9 cellular contexts compared by ENCODE assay signal in genomic region chr4:30717208-30718020, GRCh38. TPM values are rescaled to one million over a fixed set of nuclear protein-coding genes. Genes with fewer than 3 reads are reported as not detected.
A peak's percentile ranks its signal among the peaks of the same experiment; 100 is the strongest.
DNase-seq lines count a peak whose midpoint lies in the region; ATAC-seq and TF ChIP-seq lines count a peak whose summit lies in the region.
"Had no signal": no experiment of that assay in that cellular context is flagged by ENCODE, and none has a peak within 500 bp of the region (broad histone marks: within the 10 kb centered on the region; RNA-seq: fewer than 3 reads in every experiment).

No MANE protein-coding gene starts in this region.

- H3K27me3 Mint-ChIP-seq in activated CD4-positive, alpha-beta memory T cell treated with anti-CD3 and anti-CD28 coated beads for 36 hours, result peaks cover 44% of the 10 kb centered on the region
- peaks cover 17 to 25% of the 10 kb centered on the region in 2 donors for H3K27me3 Mint-ChIP-seq in natural killer cell treated with Interleukin-12 subunit alpha and Interleukin-12 subunit beta and Interleukin-15 and Interleukin-18, amount 100 ng/mL, for 72 hours

- H3K4me1 Mint-ChIP-seq in activated CD4-positive, alpha-beta memory T cell treated with anti-CD3 and anti-CD28 coated beads for 36 hours (ENCODE audit: low read depth), result peaks cover 27% of the 10 kb centered on the region
- H3K4me1 Mint-ChIP-seq in natural killer cell treated with Interleukin-12 subunit alpha and Interleukin-12 subunit beta and Interleukin-15 and Interleukin-18, amount 100 ng/mL, for 72 hours (ENCODE audit: low read depth in 2 of 2), result peaks cover 13 to 30% of the 10 kb centered on the region in 2 donors

- POLR2A ChIA-PET in activated CD4-positive, alpha-beta memory T cell treated with anti-CD3 and anti-CD28 coated beads for 36 hours (lab: Charles Lee), result no interaction called here

- H3K4me1 ChIP-seq in foreskin keratinocyte, result no peaks in the 10 kb centered on the region

- intact Hi-C loops in activated CD4-positive, alpha-beta memory T cell treated with anti-CD3 and anti-CD28 coated beads for 36 hours (cut with micrococcal nuclease), result no loop called here

- DNase-seq in SKM-1 treated with dmso at 0.1 percent for 144 hours (lab: John Stamatoyannopoulos, UW; ENCODE audit: unreplicated experiment) (peak; percentile 37), SKM-1 (lab: John Stamatoyannopoulos, UW; ENCODE audit: unreplicated experiment) (no peak), foreskin keratinocyte (peak in 1 of 2 donors; percentile 77)
- peak; percentile 42 for DNase-seq in Jurkat, Clone E6-1 (ENCODE audit: low read depth, low spot score)
- peak; percentile 39 for DNase-seq in activated CD4-positive, alpha-beta memory T cell treated with anti-CD3 and anti-CD28 coated beads for 36 hours
- DNase-seq in natural killer cell treated with Interleukin-12 subunit alpha and Interleukin-12 subunit beta and Interleukin-15 and Interleukin-18, amount 100 ng/mL, for 72 hours (ENCODE audit: low spot score), result no peak

- peak; percentile 55 for ATAC-seq in foreskin keratinocyte
- peak; percentile 49 to 73 for ATAC-seq in natural killer cell treated with Interleukin-12 subunit alpha and Interleukin-12 subunit beta and Interleukin-15 and Interleukin-18, amount 100 ng/mL, for 72 hours
- ATAC-seq in GM21723 (IDR thresholded peaks at IDR 0.05; ENCODE audit: unreplicated experiment), result no peak
- ATAC-seq in HG03196 (IDR thresholded peaks at IDR 0.05; ENCODE audit: unreplicated experiment), result no peak

- H3K27me3 ChIP-seq in foreskin keratinocyte, result no peaks in the 10 kb centered on the region

- no peak overlapping the region for H3K27ac ChIP-seq in foreskin keratinocyte

- peaks cover 6% of the 10 kb centered on the region for H3K36me3 Mint-ChIP-seq in activated CD4-positive, alpha-beta memory T cell treated with anti-CD3 and anti-CD28 coated beads for 36 hours
- peaks cover 15% of the 10 kb centered on the region for H3K36me3 Mint-ChIP-seq in natural killer cell treated with Interleukin-12 subunit alpha and Interleukin-12 subunit beta and Interleukin-15 and Interleukin-18, amount 100 ng/mL, for 72 hours

- CTCF ChIA-PET in activated CD4-positive, alpha-beta memory T cell treated with anti-CD3 and anti-CD28 coated beads for 36 hours (lab: Charles Lee), result no interaction called here

- no peak overlapping the region for H3K27ac Mint-ChIP-seq in activated CD4-positive, alpha-beta memory T cell treated with anti-CD3 and anti-CD28 coated beads for 36 hours
- H3K27ac Mint-ChIP-seq in natural killer cell treated with Interleukin-12 subunit alpha and Interleukin-12 subunit beta and Interleukin-15 and Interleukin-18, amount 100 ng/mL, for 72 hours, result no peak overlapping the region

- H3K9me3 Mint-ChIP-seq in activated CD4-positive, alpha-beta memory T cell treated with anti-CD3 and anti-CD28 coated beads for 36 hours, result no peaks in the 10 kb centered on the region
- H3K9me3 Mint-ChIP-seq in natural killer cell treated with Interleukin-12 subunit alpha and Interleukin-12 subunit beta and Interleukin-15 and Interleukin-18, amount 100 ng/mL, for 72 hours, result no peaks in the 10 kb centered on the region
- H3K9me3 Mint-ChIP-seq: activated naive CD4-positive, alpha-beta T cell treated with anti-CD3 and anti-CD28 coated beads, Interleukin-2, amount 50 U/mL, for 72 hours had no signal

- H3K4me3 Mint-ChIP-seq in activated CD4-positive, alpha-beta memory T cell treated with anti-CD3 and anti-CD28 coated beads for 36 hours, result peak overlapping the region; percentile 29
- H3K4me3 Mint-ChIP-seq in natural killer cell treated with Interleukin-12 subunit alpha and Interleukin-12 subunit beta and Interleukin-15 and Interleukin-18, amount 100 ng/mL, for 72 hours, result peak overlapping the region; percentile 47

- H3K4me3 ChIP-seq in Jurkat, Clone E6-1 (ENCODE audit: low read length), result peak overlapping the region; percentile 42

- TF ChIP-seq CTCF in foreskin keratinocyte (conservative IDR thresholded peaks at IDR 0.05), result peak; percentile 21

RNA-seq across cellular contexts. Expression of gene PCDH7, which starts 2.8 kb away (rescaled TPM):
- polyA plus RNA-seq in Jurkat, Clone E6-1 (2012; ENCODE audit: insufficient read depth, insufficient read length), result not detected
- total RNA-seq in activated CD4-positive, alpha-beta memory T cell treated with anti-CD3 and anti-CD28 coated beads for 36 hours, result not detected
- 34.5 and 43.2 TPM in 2 replicates for total RNA-seq in foreskin keratinocyte
- 6.7 and 10.9 TPM in 2 replicates for polyA plus RNA-seq in foreskin keratinocyte
- not detected for total RNA-seq in natural killer cell treated with Interleukin-12 subunit alpha and Interleukin-12 subunit beta and Interleukin-15 and Interleukin-18, amount 100 ng/mL, for 72 hours
- total RNA-seq: activated naive CD4-positive, alpha-beta T cell treated with anti-CD3 and anti-CD28 coated beads, Interleukin-2, amount 50 U/mL, for 72 hours had no signal

Comparison
In these comparisons a context has a peak if more than half of its experiments do, and no peak if none do; other contexts are left out.
1. DNase-seq: peak in SKM-1 treated with dmso at 0.1 percent for 144 hours (single experiment), Jurkat, Clone E6-1 (single experiment) and activated CD4-positive, alpha-beta memory T cell treated with anti-CD3 and anti-CD28 coated beads for 36 hours (single experiment); none in SKM-1 (single experiment) and natural killer cell treated with Interleukin-12 subunit alpha and Interleukin-12 subunit beta and Interleukin-15 and Interleukin-18, amount 100 ng/mL, for 72 hours (single experiment).
2. ATAC-seq: peak in foreskin keratinocyte (single experiment) and natural killer cell treated with Interleukin-12 subunit alpha and Interleukin-12 subunit beta and Interleukin-15 and Interleukin-18, amount 100 ng/mL, for 72 hours (2 of 2); none in GM21723 (single experiment) and HG03196 (single experiment).
3. RNA of gene PCDH7, which starts 2.8 kb away (total RNA-seq): 34.5 to 43.2 TPM in foreskin keratinocyte; not detected in activated CD4-positive, alpha-beta memory T cell treated with anti-CD3 and anti-CD28 coated beads for 36 hours and not detected in natural killer cell treated with Interleukin-12 subunit alpha and Interleukin-12 subunit beta and Interleukin-15 and Interleukin-18, amount 100 ng/mL, for 72 hours; every median in the first group is over 10 times any median in the second.